In the genomic region with DNA sequence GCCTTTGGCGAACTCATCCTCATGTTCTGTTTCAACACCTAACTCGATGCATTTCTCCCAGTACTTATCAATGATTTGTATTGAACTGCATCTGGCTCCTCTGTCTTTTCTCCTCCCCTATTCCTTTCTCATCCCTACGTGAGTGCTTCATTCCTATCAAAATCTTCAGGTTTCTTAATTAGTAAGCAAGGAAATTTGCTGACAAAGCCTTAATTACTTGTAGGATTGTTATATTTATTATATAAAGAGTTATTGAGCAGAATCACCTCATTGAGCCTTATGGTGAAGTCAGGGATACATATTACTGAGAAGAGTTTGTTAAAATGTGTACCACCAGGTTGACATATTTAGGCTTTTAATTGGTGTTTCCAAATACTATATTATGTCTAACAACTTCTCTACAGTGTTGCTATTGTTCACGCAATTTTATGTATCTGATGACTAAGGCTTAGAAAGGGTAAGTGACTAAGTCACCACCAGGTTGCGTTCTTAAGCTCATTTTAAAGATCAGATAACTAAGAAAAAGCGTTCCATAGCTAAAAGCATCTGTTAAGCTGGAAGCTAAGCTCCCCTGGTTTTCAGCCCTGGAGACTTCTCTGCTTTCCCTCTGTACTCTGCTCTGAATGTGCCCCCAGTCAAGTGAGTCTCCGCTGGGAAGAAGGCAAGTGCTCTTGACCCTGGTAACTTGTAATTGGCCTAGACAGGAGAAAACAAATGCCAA, we compare ENCODE assay signal across 1 cellular context.
TF ChIP-seq lines count a peak whose summit lies in the region.

No MANE protein-coding gene starts in this region.

TF ChIP-seq in H1, 55 proteins besides CTCF, POLR2A, EP300 and RAD21:
- TF ChIP-seq MAFK (IDR thresholded peaks at IDR 0.05; ENCODE audit: low read depth, low read length) = peak; percentile 5; the same call in 1 of the 2 replicates
- TF ChIP-seq SIX5 (IDR thresholded peaks at IDR 0.05; ENCODE audit: low read depth, low read length) = no peak
- no peak for TF ChIP-seq NANOG (IDR thresholded peaks at IDR 0.05; ENCODE audit: insufficient read depth, low read depth, low read length, poor library complexity, severe bottlenecking)
- TF ChIP-seq, protein P1, sequence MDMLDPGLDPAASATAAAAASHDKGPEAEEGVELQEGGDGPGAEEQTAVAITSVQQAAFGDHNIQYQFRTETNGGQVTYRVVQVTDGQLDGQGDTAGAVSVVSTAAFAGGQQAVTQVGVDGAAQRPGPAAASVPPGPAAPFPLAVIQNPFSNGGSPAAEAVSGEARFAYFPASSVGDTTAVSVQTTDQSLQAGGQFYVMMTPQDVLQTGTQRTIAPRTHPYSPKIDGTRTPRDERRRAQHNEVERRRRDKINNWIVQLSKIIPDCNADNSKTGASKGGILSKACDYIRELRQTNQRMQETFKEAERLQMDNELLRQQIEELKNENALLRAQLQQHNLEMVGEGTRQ (IDR thresholded peaks at IDR 0.05; ENCODE audit: low read length) = no peak
